14 cellular contexts compared by ENCODE assay signal in the genomic region with DNA sequence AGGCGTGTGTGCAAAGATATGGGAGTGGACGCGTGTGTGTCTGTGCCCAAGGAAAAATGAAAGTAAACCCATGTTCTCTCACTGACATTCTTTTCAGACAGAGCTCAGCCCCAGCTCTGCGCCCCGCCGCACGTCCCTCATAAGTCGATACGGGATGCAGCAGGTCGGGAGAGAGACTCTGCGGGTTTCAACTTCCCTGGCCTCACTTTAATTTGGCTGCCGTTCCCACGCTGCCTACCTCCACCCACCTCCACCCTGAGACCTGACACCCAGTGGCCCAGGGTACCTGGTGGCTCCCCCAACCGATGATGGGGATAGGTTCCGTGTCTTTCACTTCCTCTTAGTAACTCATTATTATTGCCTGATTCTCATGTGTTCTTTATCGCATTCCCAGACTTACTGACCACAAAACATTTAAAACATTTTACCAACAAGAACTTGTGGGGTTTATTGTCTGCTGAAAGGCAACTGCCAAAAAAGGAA. TPM values are rescaled to one million over a fixed set of nuclear protein-coding genes. Genes with fewer than 3 reads are reported as not detected.
DNase-seq lines count a peak whose midpoint lies in the region; ATAC-seq and FAIRE-seq lines count a peak whose summit lies in the region.
"Had no signal": no experiment of that assay in that cellular context is flagged by ENCODE, and none has a peak within 500 bp of the region (broad histone marks: within the 10 kb centered on the region; RNA-seq: fewer than 3 reads in every experiment).

No MANE protein-coding gene starts in this region.

- H3K9me3 ChIP-seq in SJSA1 (replicated peaks) (no peaks in the 10 kb centered on the region), small intestine (ENCODE audit: control insufficient read depth, low read depth) (no peaks in the 10 kb centered on the region)

- FAIRE-seq in small intestine (lab: Jason Lieb, UNC), result no peak

- DNase-seq in GM03348 (ENCODE audit: low spot score), result peak; percentile 71
- peak in 1 of 2 experiments; percentile 53 for DNase-seq in SJSA1 (ENCODE audit: low read depth in 1 of 2, low spot score in 2 of 2)
- DNase-seq in foreskin melanocyte, result peak; percentile 25
- DNase-seq in small intestine, result peak; percentile 28
- no peak for DNase-seq in cerebellar cortex (ENCODE audit: low spot score)
- DNase-seq in NCI-H2107 treated with DMSO at 0.1 percent for 48 hours (lab: John Stamatoyannopoulos, UW; ENCODE audit: unreplicated experiment), result no peak
- DNase-seq: activated CD4-positive, alpha-beta T cell treated with anti-CD3 and anti-CD28 coated beads for 1 hour; effector CD8-positive, alpha-beta T cell; H9; left cardiac atrium had no signal

- H3K27me3 ChIP-seq in SJSA1 (replicated peaks), result 0 out of 2 replicates have a peak, but pooled peaks cover 4% of the 10 kb centered on the region
- H3K27me3 ChIP-seq in small intestine (ENCODE audit: control insufficient read depth in 2 of 2, insufficient read depth in 2 of 2, low read length in 2 of 2), result peaks cover 0 to 30% of the 10 kb centered on the region in 2 donors

- H3K36me3 ChIP-seq in SJSA1, result no peaks in the 10 kb centered on the region
- no peaks in the 10 kb centered on the region for H3K36me3 ChIP-seq in small intestine (ENCODE audit: control insufficient read depth in 2 of 2, insufficient read depth in 2 of 2, low read length in 2 of 2)

- H3K27ac ChIP-seq in SJSA1 (no peak overlapping the region), small intestine (ENCODE audit: low read depth in 1 of 2, low read length in 1 of 2) (no peak overlapping the region)

- ATAC-seq in GM21576 (IDR thresholded peaks at IDR 0.05; ENCODE audit: unreplicated experiment) (no peak), GM21447 (IDR thresholded peaks at IDR 0.05; ENCODE audit: unreplicated experiment) (no peak)
- ATAC-seq: left cardiac atrium had no signal

- H3K4me3 ChIP-seq in SJSA1 (peak overlapping the region; percentile 40), small intestine (ENCODE audit: low read depth in 1 of 2, low read length in 2 of 2) (peak overlapping the region in 1 of 2 donors; percentile 35)

- WGBS in small intestine, 3 donors, result 16 to 66% (median 43%) methylated on average over 16 of the region's 16 CpGs

- H3K4me1 ChIP-seq in SJSA1 (replicated peaks) (no peaks in the 10 kb centered on the region; the same call in 1 of the 2 replicates), small intestine (ENCODE audit: control insufficient read depth in 2 of 2, insufficient read depth in 1 of 2, low read depth in 1 of 2, low read length in 1 of 2) (no peaks in the 10 kb centered on the region)

RNA-seq across cellular contexts. Expression of gene LHX2, which starts 19.4 kb away (rescaled TPM):
- total RNA-seq in SJSA1 (2014; rRNA removed; shearing (Covaris generic)), result 0.18 TPM in 1 of 2 replicates, not detected in the other
- polyA plus RNA-seq in small intestine, result not detected
- total RNA-seq: glomerular endothelial cell, H9, OCI-LY7 had no signal

Comparison
In these comparisons a context has a peak if more than half of its experiments do, and no peak if none do; other contexts are left out.
1. DNase-seq: peak in GM03348 (single experiment), foreskin melanocyte (single experiment) and small intestine (single experiment); none in cerebellar cortex (single experiment) and NCI-H2107 treated with DMSO at 0.1 percent for 48 hours (single experiment).